ENCODE assay signal across 1 cellular context in genomic region chr16:72285728-72286127, GRCh38.
TF ChIP-seq lines count a peak whose summit lies in the region.

No MANE protein-coding gene starts in this region.

TF ChIP-seq in HepG2, 621 proteins besides CTCF, POLR2A, EP300 and RAD21 (continued from another document):
- no peak for TF ChIP-seq POLR2AphosphoS2 (IDR thresholded peaks at IDR 0.05; ENCODE audit: low read depth, low read length)
- TF ChIP-seq RFX3 (CRISPR knock-in tag; IDR thresholded peaks at IDR 0.05) = no peak
- TF ChIP-seq ZNF567 (CRISPR knock-in tag; IDR thresholded peaks at IDR 0.05; ENCODE audit: borderline replicate concordance) = no peak
- no peak for TF ChIP-seq ARID4A (CRISPR knock-in tag; IDR thresholded peaks at IDR 0.05; ENCODE audit: borderline replicate concordance)
- TF ChIP-seq STAT6 (CRISPR knock-in tag; IDR thresholded peaks at IDR 0.05; ENCODE audit: borderline replicate concordance) = no peak
- no peak for TF ChIP-seq NFE2 (CRISPR knock-in tag; IDR thresholded peaks at IDR 0.05)
- TF ChIP-seq SP4 (CRISPR knock-in tag; IDR thresholded peaks at IDR 0.05) = no peak
- TF ChIP-seq ZNF33B (CRISPR knock-in tag; IDR thresholded peaks at IDR 0.05) = no peak
- no peak for TF ChIP-seq NFRKB (IDR thresholded peaks at IDR 0.05)
- TF ChIP-seq ZFP37 (CRISPR knock-in tag; IDR thresholded peaks at IDR 0.05; ENCODE audit: borderline replicate concordance) = no peak
- no peak for TF ChIP-seq ZNF557 (CRISPR knock-in tag; IDR thresholded peaks at IDR 0.05)
- TF ChIP-seq ZNF879 (CRISPR knock-in tag; IDR thresholded peaks at IDR 0.05) = no peak
- TF ChIP-seq ZNF546 (CRISPR knock-in tag; conservative IDR thresholded peaks at IDR 0.05) = no peak
- TF ChIP-seq ZNF503 (CRISPR knock-in tag; IDR thresholded peaks at IDR 0.05) = no peak
